ENCODE assay signal across 8 cellular contexts in genomic region chr4:2008921-2009650, GRCh38. TPM values are rescaled to one million over a fixed set of nuclear protein-coding genes. Genes with fewer than 3 reads are reported as not detected.
DNase-seq lines count a peak whose midpoint lies in the region; TF ChIP-seq lines count a peak whose summit lies in the region.

NELFA (minus strand) TSS chr4:2008974; CDS start chr4:2008959, 15 bp downstream.

- TF ChIP-seq CTCF in GM20000 (IDR thresholded peaks at IDR 0.05; ENCODE audit: extremely low read depth, missing control alignments), result no peak

- POLR2A ChIA-PET in activated CD8-positive, alpha-beta memory T cell treated with anti-CD3 and anti-CD28 coated beads for 36 hours (lab: Charles Lee), result interaction anchor here (0.6 to 0.8 kb wide), 4 partner anchors 13 to 460 kb away, joined by 3 to 4 read pairs (median 4); partner anchors contain the start of gene RNF4

- peak within 1 kb of the TSS; percentile 98 for H3K27ac ChIP-seq in effector memory CD4-positive, alpha-beta T cell (ENCODE audit: insufficient read depth, low read length, poor library complexity, severe bottlenecking)

- H3K4me1 ChIP-seq in effector memory CD4-positive, alpha-beta T cell (ENCODE audit: control insufficient read depth, insufficient read depth, low read length, poor library complexity, severe bottlenecking), result peaks cover 15% of the 10 kb centered on the region

- H3K4me3 ChIP-seq in effector memory CD4-positive, alpha-beta T cell (ENCODE audit: insufficient read depth, low read depth, low read length, poor library complexity, severe bottlenecking), result peak within 1 kb of the TSS; percentile 94

- peaks cover 6% of the 10 kb centered on the region for H3K36me3 ChIP-seq in effector memory CD4-positive, alpha-beta T cell (ENCODE audit: control insufficient read depth, insufficient read depth, low read length)

- H3K27me3 ChIP-seq in effector memory CD4-positive, alpha-beta T cell (replicated peaks; ENCODE audit: control insufficient read depth, insufficient read depth, low read length, poor library complexity, severe bottlenecking), result no peaks in the 10 kb centered on the region

- no peaks in the 10 kb centered on the region for H3K9me3 ChIP-seq in effector memory CD4-positive, alpha-beta T cell (ENCODE audit: control insufficient read depth, low read length)

- CTCF ChIA-PET in activated CD8-positive, alpha-beta memory T cell treated with anti-CD3 and anti-CD28 coated beads for 36 hours (lab: Charles Lee), result interaction anchor here (0.6 to 1.5 kb wide), 5 partner anchors 16 to 404 kb away, joined by 3 to 4 read pairs (median 3); no protein-coding TSS in a partner anchor

- DNase-seq in COLO829 (ENCODE audit: low spot score) (peak; percentile 83), GM20000 (ENCODE audit: low spot score) (peak; percentile 97), HS-5 (ENCODE audit: low read depth) (peak; percentile 84), NK-92 (lab: John Stamatoyannopoulos, UW; ENCODE audit: unreplicated experiment) (peak; percentile 64), medulla oblongata (ENCODE audit: extremely low spot score) (peak; percentile 97)
- peak; percentile 90 to 93 (median 91) for DNase-seq in effector memory CD4-positive, alpha-beta T cell
- DNase-seq in stimulated activated CD4-positive, alpha-beta T cell treated with anti-CD3 and anti-CD28 coated beads, TNF-alpha, amount 100 ng/mL, for 48 hours (ENCODE audit: low read depth in 3 of 3), result peak; percentile 88 to 94 (median 91)

RNA-seq across cellular contexts. Expression of gene NELFA, which starts in this region (rescaled TPM):
- 10 to 100 TPM; 43.4 to 50.5 TPM for total RNA-seq in activated CD8-positive, alpha-beta memory T cell treated with anti-CD3 and anti-CD28 coated beads for 36 hours

Comparison
In these comparisons a context has a peak if more than half of its experiments do, and no peak if none do; other contexts are left out.
1. Peak in every context shown above with its lines: DNase-seq, H3K4me3 ChIP-seq and H3K27ac ChIP-seq.